9 cellular contexts compared by ENCODE assay signal in the genomic region with DNA sequence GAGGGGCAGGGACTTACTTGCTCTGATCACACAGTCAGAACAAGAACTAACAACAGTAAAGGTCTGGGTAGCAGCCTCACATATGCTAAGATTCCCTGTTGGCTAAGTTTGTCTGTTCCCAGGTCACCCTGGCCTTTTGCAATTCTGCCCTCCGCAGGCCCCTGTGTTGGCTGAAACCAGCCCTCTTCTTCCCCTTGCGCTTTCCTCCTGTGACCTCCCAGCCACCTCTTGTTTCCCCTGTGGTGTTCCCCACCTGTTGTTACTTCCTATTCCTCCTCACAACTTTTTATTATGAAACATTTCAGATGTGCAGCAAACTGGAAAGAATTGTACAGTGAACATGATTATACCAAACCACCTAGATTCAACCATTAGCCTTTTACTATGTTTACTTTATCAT. TPM values are rescaled to one million over a fixed set of nuclear protein-coding genes. Genes with fewer than 3 reads are reported as not detected.
A peak's percentile ranks its signal among the peaks of the same experiment; 100 is the strongest.
DNase-seq lines count a peak whose midpoint lies in the region; ATAC-seq lines count a peak whose summit lies in the region.
"Had no signal": no experiment of that assay in that cellular context is flagged by ENCODE, and none has a peak within 500 bp of the region (broad histone marks: within the 10 kb centered on the region; RNA-seq: fewer than 3 reads in every experiment).

No MANE protein-coding gene starts in this region.

- peak overlapping the region; percentile 8 to 29 for H3K27ac Mint-ChIP-seq in T-cell

- H2BK5ac ChIP-seq in mesenchymal stem cell (ENCODE audit: low read depth, low read length, poor library complexity, severe bottlenecking) = no peak overlapping the region

- H3K27me3 Mint-ChIP-seq in T-cell = no peaks in the 10 kb centered on the region

- no peak overlapping the region for H2AK5ac ChIP-seq in mesenchymal stem cell (ENCODE audit: low read length, severe bottlenecking)

- H2BK12ac ChIP-seq in mesenchymal stem cell (ENCODE audit: low read length in 2 of 2) = no peak overlapping the region

- H3K79me1 ChIP-seq in mesenchymal stem cell (replicated peaks; ENCODE audit: low read length, poor library complexity, severe bottlenecking) = peaks cover 3% of the 10 kb centered on the region

- DNase-seq in T-cell = no peak
- DNase-seq in mesenchymal stem cell = no peak
- DNase-seq in NCI-H446 treated with DMSO at 0.1 percent for 48 hours (lab: John Stamatoyannopoulos, UW) = no peak
- DNase-seq in NCI-H2107 (lab: John Stamatoyannopoulos, UW) = no peak

- peak overlapping the region; percentile 3 for H3K4me2 ChIP-seq in mesenchymal stem cell (ENCODE audit: low read length, poor library complexity, severe bottlenecking)

- ATAC-seq in GM18867 (IDR thresholded peaks at IDR 0.05; ENCODE audit: unreplicated experiment) (peak; percentile 57), HG02852 (IDR thresholded peaks at IDR 0.05; ENCODE audit: unreplicated experiment) (peak; percentile 70), T-cell (replicated peaks in 1 of 4) (no peak), GM19397 (IDR thresholded peaks at IDR 0.05; ENCODE audit: unreplicated experiment) (no peak), HG03571 (IDR thresholded peaks at IDR 0.05; ENCODE audit: unreplicated experiment) (no peak)

- no peak overlapping the region for H3K4ac ChIP-seq in mesenchymal stem cell (ENCODE audit: low read depth in 1 of 2, low read length in 2 of 2)

- no peak overlapping the region for H3K4me3 ChIP-seq in mesenchymal stem cell (ENCODE audit: insufficient read depth in 1 of 2, low read depth in 1 of 2, low read length in 2 of 2)
- H3K4me3 ChIP-seq: skin epidermis had no signal

- H4K91ac ChIP-seq in mesenchymal stem cell (ENCODE audit: low read length) = no peak overlapping the region

- peaks cover 8% of the 10 kb centered on the region for H3K36me3 Mint-ChIP-seq in T-cell

- no peak overlapping the region for H3K14ac ChIP-seq in mesenchymal stem cell (ENCODE audit: low read length in 2 of 2)

- H2AFZ ChIP-seq in mesenchymal stem cell (ENCODE audit: low read depth, low read length) = no peak overlapping the region

- H3K36me3 ChIP-seq in mesenchymal stem cell (ENCODE audit: control insufficient read depth in 1 of 2, insufficient read depth in 2 of 2, low read depth in 1 of 2, low read length in 2 of 2) = peaks cover 0 to 3% of the 10 kb centered on the region in 2 experiments

- no peak overlapping the region for H2BK120ac ChIP-seq in mesenchymal stem cell (ENCODE audit: low read depth, low read length)

- no peaks in the 10 kb centered on the region for H3K9me3 ChIP-seq in mesenchymal stem cell (ENCODE audit: control insufficient read depth, low read length)

- no peaks in the 10 kb centered on the region for H3K27me3 ChIP-seq in mesenchymal stem cell (ENCODE audit: control insufficient read depth in 1 of 2, insufficient read depth in 1 of 2, low read length in 2 of 2)

- H3K23ac ChIP-seq in mesenchymal stem cell (ENCODE audit: low read length in 2 of 2) = no peak overlapping the region

- H3K18ac ChIP-seq in mesenchymal stem cell (ENCODE audit: low read depth in 1 of 2, low read length in 2 of 2) = peak overlapping the region in 1 of 2 experiments; percentile 18

- H3K4me1 ChIP-seq in mesenchymal stem cell (ENCODE audit: control insufficient read depth, insufficient read depth, low read depth, low read length) = peaks cover 42% of the 10 kb centered on the region

- peaks cover 86 to 91% (median 88%) of the 10 kb centered on the region in 3 donors for H3K4me1 Mint-ChIP-seq in T-cell

- no peak overlapping the region for H4K8ac ChIP-seq in mesenchymal stem cell (ENCODE audit: low read length)

- peak overlapping the region; percentile 11 for H3K27ac ChIP-seq in mesenchymal stem cell (ENCODE audit: low read length, poor library complexity, severe bottlenecking)

- 79% methylated on average over 2 of the region's 2 CpGs for WGBS in mesenchymal stem cell

- CTCF ChIA-PET in T-cell (lab: Charles Lee) = interaction anchor here in 1 of 2 donors (1.4 kb wide), 1 partner anchor 16 kb away, joined by 3 read pairs; no protein-coding TSS in a partner anchor

- peak overlapping the region; percentile 76 for H3K9ac ChIP-seq in mesenchymal stem cell (ENCODE audit: low read length)

- POLR2A ChIA-PET in T-cell (lab: Charles Lee) = interaction anchor here in 1 of 2 donors (0.6 kb wide), 1 partner anchor 164 kb away, joined by 3 read pairs; no protein-coding TSS in a partner anchor

- H2BK15ac ChIP-seq in mesenchymal stem cell (ENCODE audit: low read depth, poor library complexity, severe bottlenecking) = no peak overlapping the region

- H3K4me3 Mint-ChIP-seq in T-cell = peak overlapping the region in 1 of 3 donors; percentile 46

- no peaks in the 10 kb centered on the region for H3K9me3 Mint-ChIP-seq in T-cell

RNA-seq across cellular contexts. Expression of gene MAPKAPK2, which starts 23.4 kb away (rescaled TPM):
- 100 to 1,000 TPM in 1 of 5 donors, 10 to 100 TPM in 4; 64.3 to 117 (median 78.4) TPM for total RNA-seq in T-cell
- polyA plus RNA-seq in mesenchymal stem cell (2013, experiment 1 of 2) = 73.7 TPM
- polyA plus RNA-seq in mesenchymal stem cell (2013, experiment 2 of 2) = 75.7 TPM

Comparison
In these comparisons a context has a peak if more than half of its experiments do, and no peak if none do; other contexts are left out.
1. ATAC-seq: peak in GM18867 (single experiment) and HG02852 (single experiment); none in T-cell (0 of 4), GM19397 (single experiment) and HG03571 (single experiment).